8 cellular contexts compared by ENCODE assay signal in genomic region chr4:122758033-122758432, GRCh38. TPM values are rescaled to one million over a fixed set of nuclear protein-coding genes. Genes with fewer than 3 reads are reported as not detected.
A peak's percentile ranks its signal among the peaks of the same experiment; 100 is the strongest.
DNase-seq lines count a peak whose midpoint lies in the region; ATAC-seq and TF ChIP-seq lines count a peak whose summit lies in the region.

No MANE protein-coding gene starts in this region.

- no peak for TF ChIP-seq EP300 in stomach (IDR thresholded peaks at IDR 0.05)

- H3K36me3 ChIP-seq in heart left ventricle, result no peaks in the 10 kb centered on the region
- H3K36me3 ChIP-seq in stomach, result no peaks in the 10 kb centered on the region

- WGBS in heart left ventricle, 4 donors, result 23 to 27% (median 23%) methylated on average over 2 of the region's 2 CpGs
- 28 to 36% (median 28%) methylated on average over 2 of the region's 2 CpGs for WGBS in stomach, 5 donors

- DNase-seq in NCI-H1105 treated with DMSO at 0.1 percent for 48 hours (lab: John Stamatoyannopoulos, UW) (peak; percentile 13), NCI-H1105 (lab: John Stamatoyannopoulos, UW) (no peak), SW480 (ENCODE audit: low spot score) (peak; percentile 13), heart left ventricle (no peak), stomach (no peak), NCI-H1436 (lab: John Stamatoyannopoulos, UW) (no peak), SHP77 (lab: John Stamatoyannopoulos, UW) (no peak)

- H3K27me3 ChIP-seq in heart left ventricle (no peaks in the 10 kb centered on the region), stomach (no peaks in the 10 kb centered on the region)

- H3K27ac ChIP-seq in heart left ventricle (no peak overlapping the region), stomach (no peak overlapping the region)

- H3K4me1 ChIP-seq in heart left ventricle (peaks cover 0 to 13% (median 4%) of the 10 kb centered on the region in 12 donors), stomach (peaks cover 0 to 8% (median 4%) of the 10 kb centered on the region in 4 donors)

- H3K9me3 ChIP-seq in heart left ventricle (no peaks in the 10 kb centered on the region), stomach (no peaks in the 10 kb centered on the region)

- TF ChIP-seq POLR2A in heart left ventricle (IDR thresholded peaks at IDR 0.05) (no peak), stomach (IDR thresholded peaks at IDR 0.05) (no peak)

- intact Hi-C loops in heart left ventricle (cut with DNase I) (loop anchor here in 8 of 10 donors (1.0 to 10.0 kb wide), 9 partner anchors 67 to 1507 kb away; partner anchors contain the start of genes NUDT6 (in 4 of the 8) and FGF2 (in 3 of the 8)), stomach (cut with DNase I; ENCODE audit: low total_unique reads) (loop anchor here (10.0 kb wide), 1 partner anchor 157 kb away; no protein-coding TSS in a partner anchor)

- TF ChIP-seq CTCF in heart left ventricle (IDR thresholded peaks at IDR 0.05) (peak; percentile 66 to 89 (median 77)), stomach (IDR thresholded peaks at IDR 0.05) (peak in 5 of 7 experiments; percentile 47 to 82 (median 59))

- ATAC-seq in HG03139 (IDR thresholded peaks at IDR 0.05; ENCODE audit: unreplicated experiment) (peak; percentile 41), heart left ventricle (peak in 2 of 4 donors; percentile 45 to 58)

- no peak overlapping the region for H3K4me3 ChIP-seq in heart left ventricle
- H3K4me3 ChIP-seq in stomach, result no peak overlapping the region

RNA-seq across cellular contexts. Expression of gene BBS12, which starts 25.5 kb away (rescaled TPM):
- 10 to 100 TPM in 2 of 9 donors, 1 to 10 TPM in 7; 3.4 to 11.9 (median 6.8) TPM for total RNA-seq in heart left ventricle
- 1 to 10 TPM; 1.1 to 8.7 TPM for polyA plus RNA-seq in heart left ventricle
- total RNA-seq in stomach, result 1 to 10 TPM in 4 of 5 donors, under 1 TPM in 1; 0.87 to 4.5 (median 1.4) TPM
- polyA plus RNA-seq in stomach, result 1 to 10 TPM; 1.1 to 1.7 (median 1.2) TPM

Comparison
In these comparisons a context has a peak if more than half of its experiments do, and no peak if none do; other contexts are left out.
1. DNase-seq: peak in NCI-H1105 treated with DMSO at 0.1 percent for 48 hours (single experiment) and SW480 (single experiment); none in NCI-H1105 (single experiment), heart left ventricle (0 of 5), stomach (single experiment), NCI-H1436 (single experiment) and SHP77 (0 of 2).